Comparison of ENCODE assay signal across 8 cellular contexts in the genomic region with DNA sequence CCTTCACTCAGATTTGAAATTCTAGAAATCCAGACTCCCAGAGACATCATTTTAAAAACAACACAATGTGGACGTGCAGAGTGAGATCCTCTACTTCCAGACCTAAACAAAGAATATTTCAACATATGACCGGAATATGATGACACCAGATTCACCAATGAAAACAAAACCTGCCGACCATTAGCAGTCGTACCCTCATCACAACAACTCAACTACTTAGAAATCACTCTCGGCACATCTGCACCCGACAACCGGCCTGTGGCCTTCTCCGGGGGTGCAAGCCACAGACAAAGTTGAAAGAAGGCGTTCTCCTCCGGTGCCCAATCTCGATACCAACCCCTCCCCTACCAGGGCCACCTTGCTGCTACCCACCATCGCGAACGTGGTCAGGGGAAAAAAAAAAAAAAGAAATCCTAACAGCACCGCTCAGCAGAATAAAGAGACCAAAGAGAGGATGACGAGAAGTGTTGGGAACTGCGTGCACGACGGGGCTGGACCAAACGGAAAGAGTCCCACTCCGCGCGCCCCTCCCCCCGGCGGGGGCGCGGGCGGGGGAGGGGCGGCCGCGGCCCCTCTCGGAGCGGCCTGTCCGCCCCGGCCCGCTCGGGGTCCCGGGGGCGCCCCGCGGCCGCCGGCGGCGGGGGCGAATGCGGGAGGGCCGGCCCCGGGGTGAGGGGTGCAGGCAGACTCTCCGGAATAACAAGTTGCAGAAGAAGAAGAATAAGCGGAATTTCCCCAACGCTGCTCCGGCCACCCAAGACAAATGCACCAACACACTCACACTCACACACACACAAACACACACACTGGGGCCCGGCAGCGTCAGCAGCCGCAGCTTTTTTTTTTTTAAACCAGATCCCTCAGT. TPM values are rescaled to one million over a fixed set of nuclear protein-coding genes. Genes with fewer than 3 reads are reported as not detected.
DNase-seq lines count a peak whose midpoint lies in the region; ATAC-seq and TF ChIP-seq lines count a peak whose summit lies in the region.

No MANE protein-coding gene starts in this region.

- H3K4me3 ChIP-seq in body of pancreas (peak overlapping the region; percentile 52 to 57), iPS-18c (ENCODE audit: insufficient read depth, low read depth, low read length) (peak overlapping the region; percentile 60), skeletal muscle tissue (ENCODE audit: low read length in 3 of 3) (peak overlapping the region; percentile 84 to 88 (median 86))

- DNase-seq in M059J (ENCODE audit: low read depth) (peak; percentile 73), T-helper 22 cell (ENCODE audit: low read depth) (peak; percentile 58), body of pancreas (peak; percentile 41 to 64 (median 50))

- H3K27ac ChIP-seq in 22Rv1 (peak overlapping the region; percentile 99), body of pancreas (peak overlapping the region; percentile 72 to 94 (median 86)), skeletal muscle tissue (ENCODE audit: low read depth, low read length) (peak overlapping the region; percentile 89)

- TF ChIP-seq POLR2A in body of pancreas (IDR thresholded peaks at IDR 0.05): peak in 2 of 3 donors; percentile 17 to 48

- TF ChIP-seq CTCF in 22Rv1 (IDR thresholded peaks at IDR 0.05): no peak
- no peak for TF ChIP-seq CTCF in body of pancreas (IDR thresholded peaks at IDR 0.05)

- H3K36me3 ChIP-seq in body of pancreas (replicated peaks in 1 of 2; ENCODE audit: insufficient read depth in 1 of 2, low read depth in 2 of 2) (no peaks in the 10 kb centered on the region), skeletal muscle tissue (ENCODE audit: control insufficient read depth in 3 of 3, insufficient read depth in 3 of 3, low read length in 3 of 3) (no peaks in the 10 kb centered on the region)

- 0% methylated on average over 25 to 56 of the region's 56 CpGs for WGBS in body of pancreas, 2 donors

- peak; percentile 39 for ATAC-seq in GM18517 (IDR thresholded peaks at IDR 0.05; ENCODE audit: unreplicated experiment)
- no peak for ATAC-seq in body of pancreas
- ATAC-seq in GM19397 (IDR thresholded peaks at IDR 0.05; ENCODE audit: unreplicated experiment): no peak

- intact Hi-C loops in body of pancreas (cut with DNase I): loop anchor here (10.0 kb wide), 1 partner anchor 205 kb away; no protein-coding TSS in a partner anchor

- H3K9me3 ChIP-seq in body of pancreas (no peaks in the 10 kb centered on the region), iPS-18c (ENCODE audit: control insufficient read depth, insufficient read depth, low read length) (peaks cover 2% of the 10 kb centered on the region), skeletal muscle tissue (ENCODE audit: control insufficient read depth in 3 of 3, low read length in 3 of 3) (no peaks in the 10 kb centered on the region)

- H3K27me3 ChIP-seq in body of pancreas (no peaks in the 10 kb centered on the region), skeletal muscle tissue (ENCODE audit: control insufficient read depth in 3 of 3, insufficient read depth in 3 of 3, low read length in 3 of 3) (no peaks in the 10 kb centered on the region)

- H3K9ac ChIP-seq in skeletal muscle tissue (ENCODE audit: low read depth in 1 of 3, low read length in 3 of 3): peak overlapping the region; percentile 78 to 84 (median 84)

- peaks cover 49% of the 10 kb centered on the region for H3K4me1 ChIP-seq in body of pancreas
- peaks cover 0 to 13% (median 9%) of the 10 kb centered on the region in 3 donors for H3K4me1 ChIP-seq in skeletal muscle tissue (ENCODE audit: control insufficient read depth in 3 of 3, insufficient read depth in 3 of 3, low read length in 3 of 3)

RNA-seq across cellular contexts. Expression of gene PHF21A, which starts 1.7 kb away (rescaled TPM):
- 10.6 and 19.7 TPM in 2 replicates for total RNA-seq in M059J (2014; rRNA removed; shearing (Covaris generic))
- total RNA-seq in body of pancreas (10 to 100 TPM; 11.7 to 49.4 TPM), skeletal muscle tissue (16.2 TPM)
